Comparison of ENCODE assay signal across 13 cellular contexts in genomic region chr20:24828992-24829648, GRCh38.
A peak's percentile ranks its signal among the peaks of the same experiment; 100 is the strongest.
DNase-seq lines count a peak whose midpoint lies in the region; ATAC-seq and TF ChIP-seq lines count a peak whose summit lies in the region.
"Had no signal": no experiment of that assay in that cellular context is flagged by ENCODE, and none has a peak within 500 bp of the region (broad histone marks: within the 10 kb centered on the region; RNA-seq: fewer than 3 reads in every experiment).

No MANE protein-coding gene starts in this region.

- H3K4me3 ChIP-seq in DND-41 (ENCODE audit: low read depth in 1 of 2, low read length in 2 of 2): no peak overlapping the region
- no peak overlapping the region for H3K4me3 ChIP-seq in naive thymus-derived CD4-positive, alpha-beta T cell (ENCODE audit: low read length)
- H3K4me3 ChIP-seq: HAP-1 had no signal

- H3K79me2 ChIP-seq in DND-41 (ENCODE audit: insufficient read depth, low read length): no peaks in the 10 kb centered on the region

- no peak overlapping the region for H2AFZ ChIP-seq in DND-41 (ENCODE audit: low read depth, low read length)

- H3K36me3 ChIP-seq in DND-41 (ENCODE audit: insufficient read depth, low read length): no peaks in the 10 kb centered on the region
- no peaks in the 10 kb centered on the region for H3K36me3 ChIP-seq in naive thymus-derived CD4-positive, alpha-beta T cell (ENCODE audit: control insufficient read depth in 2 of 3, insufficient read depth in 3 of 3, low read length in 3 of 3)
- H3K36me3 ChIP-seq: HAP-1 had no signal

- H3K4me2 ChIP-seq in DND-41 (ENCODE audit: insufficient read depth, low read length): no peak overlapping the region

- CTCF ChIA-PET in activated CD8-positive, alpha-beta memory T cell treated with anti-CD3 and anti-CD28 coated beads, Interleukin-2, amount 10 ng/mL, durations not matched to agents 7 days and 5 days (lab: Charles Lee): no interaction called here
- CTCF ChIA-PET in naive thymus-derived CD4-positive, alpha-beta T cell (lab: Charles Lee): no interaction called here

- H3K4me1 Mint-ChIP-seq in activated CD8-positive, alpha-beta memory T cell treated with anti-CD3 and anti-CD28 coated beads, Interleukin-2, amount 10 ng/mL, durations not matched to agents 7 days and 5 days: no peaks in the 10 kb centered on the region
- H3K4me1 Mint-ChIP-seq in stimulated activated effector memory CD8-positive, alpha-beta T cell treated with anti-CD3 and anti-CD28 coated beads, Interleukin-12 subunit alpha, Interleukin-12 subunit beta, amount 100 ng/mL, for 72 hours: no peaks in the 10 kb centered on the region
- H3K4me1 Mint-ChIP-seq in naive thymus-derived CD4-positive, alpha-beta T cell: no peaks in the 10 kb centered on the region
- H3K4me1 Mint-ChIP-seq in stimulated activated memory B cell treated with anti-CD40 and anti-IgM and Interleukin-4, amounts not matched to agents 10 μg/mL and 1 μg/mL and 100 μg/mL, for 72 hours: no peaks in the 10 kb centered on the region
- H3K4me1 Mint-ChIP-seq: B cell had no signal

- DNase-seq in activated CD8-positive, alpha-beta memory T cell treated with anti-CD3 and anti-CD28 coated beads, Interleukin-2, amount 10 ng/mL, durations not matched to agents 7 days and 5 days: peak; percentile 31
- no peak for DNase-seq in activated CD8-positive, alpha-beta memory T cell treated with anti-CD3 and anti-CD28 coated beads, Interleukin-2, amount 50 U/mL, for 4 hours
- DNase-seq in DND-41 (no peak), islet precursor cell (peak; percentile 42)
- no peak for DNase-seq in stimulated activated effector memory CD8-positive, alpha-beta T cell treated with anti-CD3 and anti-CD28 coated beads, Interleukin-12 subunit alpha, Interleukin-12 subunit beta, amount 100 ng/mL, for 72 hours (ENCODE audit: low spot score in 2 of 2)
- no peak for DNase-seq in naive thymus-derived CD4-positive, alpha-beta T cell
- DNase-seq: Caco-2; CD8-positive, alpha-beta T cell; GF-D8 had no signal

- no peaks in the 10 kb centered on the region for H3K27me3 Mint-ChIP-seq in activated CD8-positive, alpha-beta memory T cell treated with anti-CD3 and anti-CD28 coated beads, Interleukin-2, amount 10 ng/mL, durations not matched to agents 7 days and 5 days
- no peaks in the 10 kb centered on the region for H3K27me3 Mint-ChIP-seq in naive thymus-derived CD4-positive, alpha-beta T cell
- H3K27me3 Mint-ChIP-seq in stimulated activated memory B cell treated with anti-CD40 and anti-IgM and Interleukin-4, amounts not matched to agents 10 μg/mL and 1 μg/mL and 100 μg/mL, for 72 hours: no peaks in the 10 kb centered on the region

- H3K27ac ChIP-seq in DND-41 (ENCODE audit: low read length): no peak overlapping the region
- no peak overlapping the region for H3K27ac ChIP-seq in naive thymus-derived CD4-positive, alpha-beta T cell (ENCODE audit: low read depth, low read length)
- H3K27ac ChIP-seq: C4-2B had no signal

- H3K36me3 Mint-ChIP-seq in activated CD8-positive, alpha-beta memory T cell treated with anti-CD3 and anti-CD28 coated beads, Interleukin-2, amount 10 ng/mL, durations not matched to agents 7 days and 5 days: no peaks in the 10 kb centered on the region
- no peaks in the 10 kb centered on the region for H3K36me3 Mint-ChIP-seq in stimulated activated effector memory CD8-positive, alpha-beta T cell treated with anti-CD3 and anti-CD28 coated beads, Interleukin-12 subunit alpha, Interleukin-12 subunit beta, amount 100 ng/mL, for 72 hours
- no peaks in the 10 kb centered on the region for H3K36me3 Mint-ChIP-seq in naive thymus-derived CD4-positive, alpha-beta T cell
- H3K36me3 Mint-ChIP-seq in stimulated activated memory B cell treated with anti-CD40 and anti-IgM and Interleukin-4, amounts not matched to agents 10 μg/mL and 1 μg/mL and 100 μg/mL, for 72 hours: no peaks in the 10 kb centered on the region
- H3K36me3 Mint-ChIP-seq: CD8-positive, alpha-beta T cell had no signal

- TF ChIP-seq CTCF in DND-41 (IDR thresholded peaks at IDR 0.05; ENCODE audit: borderline replicate concordance, extremely low read depth, low read length, poor library complexity, severe bottlenecking): peak; percentile 7

- no peaks in the 10 kb centered on the region for H4K20me1 ChIP-seq in DND-41 (ENCODE audit: insufficient read depth, low read length)

- H3K4me1 ChIP-seq in DND-41 (ENCODE audit: insufficient read depth, low read length): no peaks in the 10 kb centered on the region
- no peaks in the 10 kb centered on the region for H3K4me1 ChIP-seq in naive thymus-derived CD4-positive, alpha-beta T cell (ENCODE audit: control insufficient read depth in 2 of 2, insufficient read depth in 2 of 2, low read length in 2 of 2)
- H3K4me1 ChIP-seq: Caco-2, HAP-1 had no signal

- ATAC-seq in activated CD8-positive, alpha-beta memory T cell treated with anti-CD3 and anti-CD28 coated beads, Interleukin-2, amount 10 ng/mL, durations not matched to agents 7 days and 5 days: no peak
- ATAC-seq in DND-41 (ENCODE audit: insufficient read depth, low read depth): no peak
- peak; percentile 38 for ATAC-seq in stimulated activated effector memory CD8-positive, alpha-beta T cell treated with anti-CD3 and anti-CD28 coated beads, Interleukin-12 subunit alpha, Interleukin-12 subunit beta, amount 100 ng/mL, for 72 hours
- no peak for ATAC-seq in naive thymus-derived CD4-positive, alpha-beta T cell
- no peak for ATAC-seq in stimulated activated memory B cell treated with anti-CD40 and anti-IgM and Interleukin-4, amounts not matched to agents 10 μg/mL and 1 μg/mL and 100 μg/mL, for 72 hours
- ATAC-seq: CD8-positive, alpha-beta T cell had no signal

- no peaks in the 10 kb centered on the region for H3K9me3 Mint-ChIP-seq in activated CD8-positive, alpha-beta memory T cell treated with anti-CD3 and anti-CD28 coated beads, Interleukin-2, amount 10 ng/mL, durations not matched to agents 7 days and 5 days (ENCODE audit: low read depth)
- H3K9me3 Mint-ChIP-seq in stimulated activated effector memory CD8-positive, alpha-beta T cell treated with anti-CD3 and anti-CD28 coated beads, Interleukin-12 subunit alpha, Interleukin-12 subunit beta, amount 100 ng/mL, for 72 hours: no peaks in the 10 kb centered on the region
- peaks cover 0 to 2% (median 0%) of the 10 kb centered on the region in 11 donors for H3K9me3 Mint-ChIP-seq in naive thymus-derived CD4-positive, alpha-beta T cell
- H3K9me3 Mint-ChIP-seq in stimulated activated memory B cell treated with anti-CD40 and anti-IgM and Interleukin-4, amounts not matched to agents 10 μg/mL and 1 μg/mL and 100 μg/mL, for 72 hours: no peaks in the 10 kb centered on the region
- H3K9me3 Mint-ChIP-seq: CD8-positive, alpha-beta T cell had no signal

- H3K27me3 ChIP-seq in DND-41 (ENCODE audit: insufficient read depth, low read length, poor library complexity): no peaks in the 10 kb centered on the region
- H3K27me3 ChIP-seq in naive thymus-derived CD4-positive, alpha-beta T cell (ENCODE audit: control insufficient read depth in 2 of 2, insufficient read depth in 2 of 2, low read length in 2 of 2): no peaks in the 10 kb centered on the region

- H3K9ac ChIP-seq in DND-41 (ENCODE audit: low read depth, low read length): no peak overlapping the region

- H3K4me3 Mint-ChIP-seq in activated CD8-positive, alpha-beta memory T cell treated with anti-CD3 and anti-CD28 coated beads, Interleukin-2, amount 10 ng/mL, durations not matched to agents 7 days and 5 days: no peak overlapping the region
- H3K4me3 Mint-ChIP-seq in stimulated activated effector memory CD8-positive, alpha-beta T cell treated with anti-CD3 and anti-CD28 coated beads, Interleukin-12 subunit alpha, Interleukin-12 subunit beta, amount 100 ng/mL, for 72 hours: no peak overlapping the region
- no peak overlapping the region for H3K4me3 Mint-ChIP-seq in naive thymus-derived CD4-positive, alpha-beta T cell
- H3K4me3 Mint-ChIP-seq in stimulated activated memory B cell treated with anti-CD40 and anti-IgM and Interleukin-4, amounts not matched to agents 10 μg/mL and 1 μg/mL and 100 μg/mL, for 72 hours: no peak overlapping the region
- H3K4me3 Mint-ChIP-seq: B cell; CD8-positive, alpha-beta T cell had no signal

- H3K27ac Mint-ChIP-seq in activated CD8-positive, alpha-beta memory T cell treated with anti-CD3 and anti-CD28 coated beads, Interleukin-2, amount 10 ng/mL, durations not matched to agents 7 days and 5 days: no peak overlapping the region
- H3K27ac Mint-ChIP-seq in stimulated activated effector memory CD8-positive, alpha-beta T cell treated with anti-CD3 and anti-CD28 coated beads, Interleukin-12 subunit alpha, Interleukin-12 subunit beta, amount 100 ng/mL, for 72 hours: no peak overlapping the region
- no peak overlapping the region for H3K27ac Mint-ChIP-seq in naive thymus-derived CD4-positive, alpha-beta T cell
- no peak overlapping the region for H3K27ac Mint-ChIP-seq in stimulated activated memory B cell treated with anti-CD40 and anti-IgM and Interleukin-4, amounts not matched to agents 10 μg/mL and 1 μg/mL and 100 μg/mL, for 72 hours
- H3K27ac Mint-ChIP-seq: B cell; CD8-positive, alpha-beta T cell had no signal

- intact Hi-C loops in naive thymus-derived CD4-positive, alpha-beta T cell (cut with micrococcal nuclease): no loop called here

- POLR2A ChIA-PET in naive thymus-derived CD4-positive, alpha-beta T cell (lab: Charles Lee): no interaction called here

- no peaks in the 10 kb centered on the region for H3K9me3 ChIP-seq in DND-41 (ENCODE audit: insufficient read depth, low read length, severe bottlenecking)
- H3K9me3 ChIP-seq in naive thymus-derived CD4-positive, alpha-beta T cell (ENCODE audit: control insufficient read depth in 2 of 3, low read length in 3 of 3): no peaks in the 10 kb centered on the region
- H3K9me3 ChIP-seq: HAP-1 had no signal

Comparison
In these comparisons a context has a peak if more than half of its experiments do, and no peak if none do; other contexts are left out.
1. DNase-seq: peak in activated CD8-positive, alpha-beta memory T cell treated with anti-CD3 and anti-CD28 coated beads, Interleukin-2, amount 10 ng/mL, durations not matched to agents 7 days and 5 days (single experiment) and islet precursor cell (single experiment); none in activated CD8-positive, alpha-beta memory T cell treated with anti-CD3 and anti-CD28 coated beads, Interleukin-2, amount 50 U/mL, for 4 hours (single experiment), DND-41 (single experiment), stimulated activated effector memory CD8-positive, alpha-beta T cell treated with anti-CD3 and anti-CD28 coated beads, Interleukin-12 subunit alpha, Interleukin-12 subunit beta, amount 100 ng/mL, for 72 hours (0 of 2) and naive thymus-derived CD4-positive, alpha-beta T cell (0 of 9).